In genomic region chr14:42513837-42514236, GRCh38 we compare ENCODE assay signal across 21 cellular contexts.
A peak's percentile ranks its signal among the peaks of the same experiment; 100 is the strongest.
DNase-seq lines count a peak whose midpoint lies in the region; ATAC-seq, FAIRE-seq and TF ChIP-seq lines count a peak whose summit lies in the region.
"Had no signal": no experiment of that assay in that cellular context is flagged by ENCODE, and none has a peak within 500 bp of the region (broad histone marks: within the 10 kb centered on the region; RNA-seq: fewer than 3 reads in every experiment).

No MANE protein-coding gene starts in this region.

- H3K27ac Mint-ChIP-seq in WTC11 = peak overlapping the region; percentile 96
- H3K27ac Mint-ChIP-seq: CD14-positive monocyte had no signal

- DNase-seq in GM12892 (ENCODE audit: insufficient read length) = no peak
- DNase-seq in WTC11 (ENCODE audit: low spot score) = no peak
- DNase-seq in mesendoderm = peak; percentile 9
- no peak for DNase-seq in activated naive CD4-positive, alpha-beta T cell treated with Interleukin-2 at 50 U/mL for 16 hours
- DNase-seq in DMS114 treated with DMSO at 0.1 percent for 48 hours (lab: John Stamatoyannopoulos, UW; ENCODE audit: unreplicated experiment) = no peak
- DNase-seq in Right ventricle myocardium superior = no peak
- DNase-seq: Caco-2, DMS79, H7, KG1, MG63, NCI-H1930, NCI-H2171, NCI-H446 treated with DMSO at 0.1 percent for 48 hours, NCI-H748 treated with DMSO at 0.1 percent for 48 hours, Peyer's patch, SIG-M5 had no signal

- H3K4me1 ChIP-seq in HUES48 (ENCODE audit: control insufficient read depth, insufficient read depth, low read length) (peaks cover 21% of the 10 kb centered on the region), mesendoderm (ENCODE audit: control insufficient read depth, low read depth, low read length) (peaks cover 4% of the 10 kb centered on the region)
- H3K4me1 ChIP-seq: Caco-2, Peyer's patch had no signal

- CTCF ChIA-PET in WTC11 (lab: Charles Lee) = no interaction called here

- H3K36me3 ChIP-seq in HUES48 (ENCODE audit: control insufficient read depth, insufficient read depth, low read length) (no peaks in the 10 kb centered on the region), mesendoderm (ENCODE audit: control insufficient read depth, insufficient read depth, low read length) (no peaks in the 10 kb centered on the region)
- H3K36me3 ChIP-seq: MG63, Peyer's patch had no signal

- H3K4ac ChIP-seq in mesendoderm (ENCODE audit: low read depth, low read length) = no peak overlapping the region

- peak; percentile 56 for ATAC-seq in WTC11
- no peak for ATAC-seq in GM21390 (IDR thresholded peaks at IDR 0.05; ENCODE audit: unreplicated experiment)
- no peak for ATAC-seq in Right ventricle myocardium superior (ENCODE audit: poor library complexity)

- no peaks in the 10 kb centered on the region for H3K79me2 ChIP-seq in mesendoderm (ENCODE audit: control insufficient read depth, insufficient read depth, low read length)

- peaks cover 19% of the 10 kb centered on the region for H3K9me3 Mint-ChIP-seq in WTC11

- no peak overlapping the region for H2BK120ac ChIP-seq in mesendoderm (ENCODE audit: low read depth, low read length)

- H3K27me3 Mint-ChIP-seq in WTC11 (ENCODE audit: low read depth) = no peaks in the 10 kb centered on the region

- H3K27me3 ChIP-seq in HUES48 (ENCODE audit: control insufficient read depth, insufficient read depth, low read length) = no peaks in the 10 kb centered on the region
- H3K27me3 ChIP-seq in mesendoderm (ENCODE audit: insufficient read depth, low read length, poor library complexity) = no peaks in the 10 kb centered on the region
- H3K27me3 ChIP-seq: MG63, Peyer's patch had no signal

- no peak overlapping the region for H2AK5ac ChIP-seq in mesendoderm (ENCODE audit: low read length)

- POLR2A ChIA-PET in WTC11 (lab: Charles Lee) = no interaction called here

- no peak for TF ChIP-seq CTCF in WTC11 (IDR thresholded peaks at IDR 0.05)

- H3K79me1 ChIP-seq in mesendoderm (ENCODE audit: low read length) = no peaks in the 10 kb centered on the region

- H2BK15ac ChIP-seq in mesendoderm (replicated peaks; ENCODE audit: low read depth) = no peak overlapping the region

- H3K4me3 Mint-ChIP-seq in WTC11 = peak overlapping the region; percentile 18
- H3K4me3 Mint-ChIP-seq: CD14-positive monocyte had no signal

- H3K4me2 ChIP-seq in mesendoderm (ENCODE audit: low read length) = no peak overlapping the region

- WGBS in mesendoderm (ENCODE audit: extremely low coverage, insufficient coverage, low lambda C conversion rate) = no CpG with 5 or more reads among the region's 1 CpG

- peak; percentile 5 for FAIRE-seq in GM12892 (lab: Jason Lieb, UNC)
- FAIRE-seq: GM12891 had no signal

- H3K27ac ChIP-seq in HUES48 (ENCODE audit: low read depth, low read length) = peak overlapping the region; percentile 31
- H3K27ac ChIP-seq in mesendoderm (ENCODE audit: low read depth, low read length) = no peak overlapping the region
- H3K27ac ChIP-seq: Peyer's patch had no signal

- intact Hi-C loops in Right ventricle myocardium superior (cut with DNase I) = no loop called here

- H3K18ac ChIP-seq in mesendoderm (ENCODE audit: low read length) = no peak overlapping the region

- H2BK5ac ChIP-seq in mesendoderm (ENCODE audit: low read length) = no peak overlapping the region

- peaks cover 17% of the 10 kb centered on the region for H3K36me3 Mint-ChIP-seq in WTC11
- H3K36me3 Mint-ChIP-seq: CD14-positive monocyte had no signal

- peaks cover 68% of the 10 kb centered on the region for H3K4me1 Mint-ChIP-seq in WTC11
- H3K4me1 Mint-ChIP-seq: CD14-positive monocyte had no signal

- no peak overlapping the region for H3K4me3 ChIP-seq in HUES48 (ENCODE audit: low read depth, low read length)
- no peak overlapping the region for H3K4me3 ChIP-seq in mesendoderm (ENCODE audit: low read length)
- H3K4me3 ChIP-seq: MG63, Peyer's patch had no signal

- H4K8ac ChIP-seq in mesendoderm (ENCODE audit: low read depth, low read length) = no peak overlapping the region

- TF ChIP-seq POLR2A in GM12892 (IDR thresholded peaks at IDR 0.05; ENCODE audit: low read depth, low read length) = no peak

- H3K56ac ChIP-seq in mesendoderm (ENCODE audit: low read length) = no peak overlapping the region

- no peak overlapping the region for H3K23ac ChIP-seq in mesendoderm (ENCODE audit: low read length)

- H3K9me3 ChIP-seq in HUES48 (ENCODE audit: control insufficient read depth, insufficient read depth, low read length) = peaks cover 5% of the 10 kb centered on the region; the same call in 1 of the 2 replicates
- H3K9me3 ChIP-seq: Caco-2, MG63, Peyer's patch had no signal

- H4K5ac ChIP-seq in mesendoderm (ENCODE audit: low read length) = no peak overlapping the region

- H3K9ac ChIP-seq in HUES48 (ENCODE audit: low read depth, low read length) (no peak overlapping the region), mesendoderm (ENCODE audit: low read length) (no peak overlapping the region)

TF ChIP-seq in WTC11, 78 proteins besides CTCF, POLR2A, EP300 and RAD21:
- peak; percentile 57; the same call in 1 of the 2 replicates for TF ChIP-seq ETV6 (CRISPR knock-in tag; IDR thresholded peaks at IDR 0.05)
- TF ChIP-seq, protein P1, sequence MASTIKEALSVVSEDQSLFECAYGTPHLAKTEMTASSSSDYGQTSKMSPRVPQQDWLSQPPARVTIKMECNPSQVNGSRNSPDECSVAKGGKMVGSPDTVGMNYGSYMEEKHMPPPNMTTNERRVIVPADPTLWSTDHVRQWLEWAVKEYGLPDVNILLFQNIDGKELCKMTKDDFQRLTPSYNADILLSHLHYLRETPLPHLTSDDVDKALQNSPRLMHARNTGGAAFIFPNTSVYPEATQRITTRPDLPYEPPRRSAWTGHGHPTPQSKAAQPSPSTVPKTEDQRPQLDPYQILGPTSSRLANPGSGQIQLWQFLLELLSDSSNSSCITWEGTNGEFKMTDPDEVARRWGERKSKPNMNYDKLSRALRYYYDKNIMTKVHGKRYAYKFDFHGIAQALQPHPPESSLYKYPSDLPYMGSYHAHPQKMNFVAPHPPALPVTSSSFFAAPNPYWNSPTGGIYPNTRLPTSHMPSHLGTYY (CRISPR knock-in tag; IDR thresholded peaks at IDR 0.05) = no peak
TF ChIP-seq in WTC11: peak in this region for 1.
